Comparison of ENCODE assay signal across 8 cellular contexts in the genomic region with DNA sequence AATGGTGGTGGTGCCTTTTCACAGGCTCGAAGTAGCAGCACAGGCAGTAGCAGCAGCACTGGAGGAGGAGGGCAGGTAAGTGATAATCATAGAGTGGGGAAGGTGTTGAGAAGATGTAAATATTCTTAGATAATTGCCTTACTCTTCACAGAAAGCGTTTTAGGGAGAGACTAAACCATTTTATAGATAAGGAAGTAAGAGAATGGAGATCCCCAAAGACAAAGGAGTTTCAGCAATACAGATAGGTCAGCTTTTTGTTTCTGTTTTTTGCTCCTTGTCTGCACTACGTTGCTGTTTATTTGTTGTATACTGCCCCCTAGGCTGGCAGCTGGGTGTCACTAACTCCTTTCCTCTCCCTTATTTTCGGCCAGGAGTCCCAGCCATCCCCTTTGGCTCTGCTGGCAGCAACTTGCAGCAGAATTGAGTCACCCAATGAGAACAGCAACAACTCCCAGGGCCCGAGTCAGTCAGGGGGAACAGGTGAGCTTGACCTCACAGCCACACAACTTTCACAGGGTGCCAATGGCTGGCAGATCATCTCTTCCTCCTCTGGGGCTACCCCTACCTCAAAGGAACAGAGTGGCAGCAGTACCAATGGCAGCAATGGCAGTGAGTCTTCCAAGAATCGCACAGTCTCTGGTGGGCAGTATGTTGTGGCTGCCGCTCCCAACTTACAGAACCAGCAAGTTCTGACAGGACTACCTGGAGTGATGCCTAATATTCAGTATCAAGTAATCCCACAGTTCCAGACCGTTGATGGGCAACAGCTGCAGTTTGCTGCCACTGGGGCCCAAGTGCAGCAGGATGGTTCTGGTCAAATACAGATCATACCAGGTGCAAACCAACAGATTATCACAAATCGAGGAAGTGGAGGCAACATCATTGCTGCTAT. TPM values are rescaled to one million over a fixed set of nuclear protein-coding genes. Genes with fewer than 3 reads are reported as not detected.
DNase-seq lines count a peak whose midpoint lies in the region; ATAC-seq and TF ChIP-seq lines count a peak whose summit lies in the region.

No MANE protein-coding gene starts in this region.

- BruUV-seq in mammary epithelial cell (replicated peaks; lab: Mats Ljungman, UMichigan), result no TSS peak

- H3K36me3 ChIP-seq in GM23338 (ENCODE audit: insufficient read depth), result peaks cover 27% of the 10 kb centered on the region; the same call in 1 of the 2 replicates
- peaks cover 14% of the 10 kb centered on the region for H3K36me3 ChIP-seq in mammary epithelial cell (ENCODE audit: insufficient read depth, low read length)

- CTCF ChIA-PET in mammary epithelial cell (lab: Charles Lee; ENCODE audit: low non-redundant PET), result interaction anchor here (0.5 to 1.6 kb wide), 5 partner anchors 33 to 60 kb away, joined by 4 to 9 read pairs (median 7); partner anchors contain the start of gene AAAS

- H3K79me2 ChIP-seq in GM23338 (replicated peaks; ENCODE audit: insufficient read depth), result peaks cover 60% of the 10 kb centered on the region
- H3K79me2 ChIP-seq in mammary epithelial cell (ENCODE audit: insufficient read depth, low read length), result peaks cover 51% of the 10 kb centered on the region

- no peaks in the 10 kb centered on the region for H3K9me3 ChIP-seq in mammary epithelial cell (replicated peaks; ENCODE audit: insufficient read depth, low read length)

- H3K4me3 ChIP-seq in GM23338, result peak overlapping the region; percentile 66
- H3K4me3 ChIP-seq in mammary epithelial cell (replicated peaks in 1 of 3; ENCODE audit: insufficient read depth in 1 of 3, low read depth in 2 of 3, low read length in 3 of 3), result peak overlapping the region; percentile 46 to 62 (median 52)

- H3K4me1 Mint-ChIP-seq in GM23338, result peaks cover 29% of the 10 kb centered on the region
- peaks cover 45 to 50% of the 10 kb centered on the region in 2 donors for H3K4me1 Mint-ChIP-seq in immature natural killer cell

- no peaks in the 10 kb centered on the region; the same call in 1 of the 3 replicates for H3K9me3 Mint-ChIP-seq in GM23338
- H3K9me3 Mint-ChIP-seq in immature natural killer cell, result no peaks in the 10 kb centered on the region

- H3K27me3 Mint-ChIP-seq in GM23338 (ENCODE audit: insufficient read depth, low read depth, poor library complexity), result peaks cover 5% of the 10 kb centered on the region
- H3K27me3 Mint-ChIP-seq in immature natural killer cell (ENCODE audit: low read depth in 3 of 3), result peaks cover 0 to 5% (median 2%) of the 10 kb centered on the region in 3 donors

- ATAC-seq in GM23338 (peak; percentile 1; the same call in 1 of the 3 replicates), GM21367 (IDR thresholded peaks at IDR 0.05; ENCODE audit: unreplicated experiment) (no peak)

- DNase-seq in AG20443 (ENCODE audit: low spot score) (peak; percentile 24), GM23338 (ENCODE audit: low spot score) (peak; percentile 80), SK-MEL-5 (ENCODE audit: low read depth, low spot score) (peak; percentile 86), mammary epithelial cell (peak; percentile 95), immature natural killer cell (peak; percentile 44 to 61 (median 52))
- DNase-seq in stimulated activated CD4-positive, alpha-beta T cell treated with anti-CD3 and anti-CD28 coated beads, Interleukin-4, amount 100 ng/mL, for 24 hours, result peak; percentile 33
- DNase-seq in stimulated activated naive CD4-positive, alpha-beta T cell treated with Interleukin-2 at 50 U/mL for 16 hours (lab: John Stamatoyannopoulos, UW), result no peak

- in situ Hi-C loops in SK-MEL-5 (cut with HindIII; ENCODE audit: low pct_unique_long_range_greater_than_20kb, low sequenced_read_pairs), result no loop called here
- in situ Hi-C loops in mammary epithelial cell (cut with MboI; ENCODE audit: low sequenced_read_pairs in 2 of 2), result no loop called here

- dilution Hi-C loops in mammary epithelial cell (cut with HindIII; ENCODE audit: low sequenced_read_pairs), result loop anchor here (5.0 kb wide), 2 partner anchors 40 to 75 kb away; partner anchors contain the start of gene AMHR2

- H3K27ac Mint-ChIP-seq in GM23338 (peak overlapping the region; percentile 99), immature natural killer cell (peak overlapping the region; percentile 80 to 93 (median 82))

- H2AFZ ChIP-seq in GM23338 (no peak overlapping the region), mammary epithelial cell (ENCODE audit: low read depth, low read length) (peak overlapping the region; percentile 45)

- H3F3A ChIP-seq in GM23338 (replicated peaks; ENCODE audit: low read depth), result 0 out of 2 replicates have a peak, but pooled peaks cover 6% of the 10 kb centered on the region

- peak overlapping the region; percentile 90 for H3K4me3 Mint-ChIP-seq in GM23338
- peak overlapping the region; percentile 82 to 91 (median 87) for H3K4me3 Mint-ChIP-seq in immature natural killer cell

- H3K4me1 ChIP-seq in GM23338 (ENCODE audit: insufficient read depth) (peaks cover 19% of the 10 kb centered on the region), mammary epithelial cell (ENCODE audit: insufficient read depth, low read length) (peaks cover 48% of the 10 kb centered on the region)

- H3K9me2 ChIP-seq in GM23338 (ENCODE audit: insufficient read depth), result no peaks in the 10 kb centered on the region

- 1% methylated on average over 9 of the region's 9 CpGs for WGBS in mammary epithelial cell (ENCODE audit: low coverage, missing lambda C conversion rate)

- H3K36me3 Mint-ChIP-seq in GM23338 (ENCODE audit: low read depth) (peaks cover 51% of the 10 kb centered on the region), immature natural killer cell (peaks cover 6 to 10% (median 9%) of the 10 kb centered on the region in 3 donors)

- intact Hi-C loops in mammary epithelial cell (cut with micrococcal nuclease), result loop anchor here (1.0 to 5.0 kb wide), 4 partner anchors 30 to 60 kb away; partner anchors contain the start of gene PRR13

- H3K27ac ChIP-seq in GM23338 (ENCODE audit: low read depth) (peak overlapping the region; percentile 99), mammary epithelial cell (ENCODE audit: insufficient read depth, low read depth, low read length) (peak overlapping the region; percentile 92)

- peak overlapping the region; percentile 86 for H3K4me2 ChIP-seq in GM23338
- peak overlapping the region; percentile 91 for H3K4me2 ChIP-seq in mammary epithelial cell (ENCODE audit: insufficient read depth, low read depth, low read length)

- H3K9ac ChIP-seq in mammary epithelial cell (ENCODE audit: insufficient read depth, low read length), result peak overlapping the region; percentile 83

- TF ChIP-seq CTCF in GM23338 (conservative IDR thresholded peaks at IDR 0.05; ENCODE audit: low read depth in 2 of 2) (peak; percentile 66 to 72), mammary epithelial cell (conservative IDR thresholded peaks at IDR 0.05 in 1 of 2, IDR thresholded peaks at IDR 0.05 in 1 of 2; ENCODE audit: extremely low read depth in 1 of 2, insufficient read depth in 1 of 2, low read depth in 1 of 2, low read length in 2 of 2) (peak; percentile 70 to 78)

- H3K27me3 ChIP-seq in GM23338 (ENCODE audit: insufficient read depth) (no peaks in the 10 kb centered on the region), mammary epithelial cell (ENCODE audit: insufficient read depth, low read length) (no peaks in the 10 kb centered on the region)

- H4K20me1 ChIP-seq in GM23338 (replicated peaks; ENCODE audit: insufficient read depth) (peaks cover 14% of the 10 kb centered on the region), mammary epithelial cell (ENCODE audit: insufficient read depth, low read length) (no peaks in the 10 kb centered on the region)

TF ChIP-seq in GM23338, 12 proteins besides CTCF, POLR2A, EP300 and RAD21 (continues in another document):
- TF ChIP-seq STAT1 (IDR thresholded peaks at IDR 0.05; ENCODE audit: unreplicated experiment) (no peak), NANOG (IDR thresholded peaks at IDR 0.05; ENCODE audit: borderline replicate concordance) (no peak)

RNA-seq across cellular contexts. Expression of gene SP1, which starts 2.0 kb away (rescaled TPM):
- total RNA-seq in GM23338 (2014; rRNA removed; shearing (Covaris generic)), result 68.4 and 73.3 TPM in 2 replicates
- 10.6 and 11.1 TPM in 2 replicates for polyA plus RNA-seq in GM23338 (2016; fragmentation: Nextera tagmentation; extraction: Ambion mirVana)
- 38.9 and 40.5 TPM in 2 replicates for total RNA-seq in SK-MEL-5 (2014; rRNA removed; shearing (Covaris generic))
- 35.2 and 53.7 TPM in 2 replicates for polyA plus RNA-seq in SK-MEL-5 (2015; cell fraction: cytosol; rRNA removed)
- 160 and 225 TPM in 2 replicates for polyA plus RNA-seq in SK-MEL-5 (2015; cell fraction: nucleus; rRNA removed)
- 10 to 100 TPM; 55.3 to 56.9 TPM for total RNA-seq in mammary epithelial cell
- polyA plus RNA-seq in mammary epithelial cell, result 38.9 TPM
- 74.9 TPM for polyA minus RNA-seq in mammary epithelial cell
- polyA plus RNA-seq in immature natural killer cell, result 10 to 100 TPM in 1 of 3 donors, 1 to 10 TPM in 2; 3.4 to 12.2 (median 4.8) TPM

RNA-seq across cellular contexts. Expression of gene AMHR2, which starts 41.7 kb away (rescaled TPM):
- 0.24 TPM in 1 of 2 replicates, not detected in the other for total RNA-seq in GM23338 (2014; rRNA removed; shearing (Covaris generic))
- polyA plus RNA-seq in GM23338 (2016; fragmentation: Nextera tagmentation; extraction: Ambion mirVana) (not detected in 2 replicates), mammary epithelial cell (not detected), immature natural killer cell (under 1 TPM in 1 of 3 donors, not detected in 2; 0.19 TPM)
- 0.13 TPM in 1 of 2 replicates, not detected in the other for total RNA-seq in SK-MEL-5 (2014; rRNA removed; shearing (Covaris generic))
- not detected in 2 replicates for polyA plus RNA-seq in SK-MEL-5 (2015; cell fraction: cytosol; rRNA removed)
- polyA plus RNA-seq in SK-MEL-5 (2015; cell fraction: nucleus; rRNA removed), result 0.19 TPM in 1 of 2 replicates, not detected in the other
- not detected for total RNA-seq in mammary epithelial cell
- polyA minus RNA-seq in mammary epithelial cell, result not detected

RNA-seq across cellular contexts. Expression of gene SP7, which starts 45.8 kb away (rescaled TPM):
- total RNA-seq in GM23338 (2014; rRNA removed; shearing (Covaris generic)), result 0.04 and 0.17 TPM in 2 replicates
- 0.16 TPM in 1 of 2 replicates, not detected in the other for polyA plus RNA-seq in GM23338 (2016; fragmentation: Nextera tagmentation; extraction: Ambion mirVana)
- not detected in 2 replicates for total RNA-seq in SK-MEL-5 (2014; rRNA removed; shearing (Covaris generic))
- 0.07 TPM in 1 of 2 replicates, not detected in the other for polyA plus RNA-seq in SK-MEL-5 (2015; cell fraction: cytosol; rRNA removed)
- 0.11 TPM in 1 of 2 replicates, not detected in the other for polyA plus RNA-seq in SK-MEL-5 (2015; cell fraction: nucleus; rRNA removed)
- not detected for total RNA-seq in mammary epithelial cell
- polyA plus RNA-seq in mammary epithelial cell, result not detected
- not detected for polyA minus RNA-seq in mammary epithelial cell
- not detected for polyA plus RNA-seq in immature natural killer cell

RNA-seq across cellular contexts. Expression of gene PRR13, which starts 59.5 kb away (rescaled TPM):
- total RNA-seq in GM23338 (2014; rRNA removed; shearing (Covaris generic)), result 70.5 and 120 TPM in 2 replicates
- 302 and 303 TPM in 2 replicates for polyA plus RNA-seq in GM23338 (2016; fragmentation: Nextera tagmentation; extraction: Ambion mirVana)
- 101 and 106 TPM in 2 replicates for total RNA-seq in SK-MEL-5 (2014; rRNA removed; shearing (Covaris generic))
- 163 and 231 TPM in 2 replicates for polyA plus RNA-seq in SK-MEL-5 (2015; cell fraction: cytosol; rRNA removed)
- 88.8 and 112 TPM in 2 replicates for polyA plus RNA-seq in SK-MEL-5 (2015; cell fraction: nucleus; rRNA removed)
- total RNA-seq in mammary epithelial cell, result 100 to 1,000 TPM in 1 of 2 donors, 10 to 100 TPM in 1; 43.5 to 158 TPM
- polyA plus RNA-seq in mammary epithelial cell, result 91.8 TPM
- 102 TPM for polyA minus RNA-seq in mammary epithelial cell
- polyA plus RNA-seq in immature natural killer cell, result 1,000 to 10,000 TPM in 1 of 3 donors, 100 to 1,000 TPM in 2; 527 to 1,019 (median 714) TPM
